ENCODE assay signal across 26 cellular contexts in the genomic region with DNA sequence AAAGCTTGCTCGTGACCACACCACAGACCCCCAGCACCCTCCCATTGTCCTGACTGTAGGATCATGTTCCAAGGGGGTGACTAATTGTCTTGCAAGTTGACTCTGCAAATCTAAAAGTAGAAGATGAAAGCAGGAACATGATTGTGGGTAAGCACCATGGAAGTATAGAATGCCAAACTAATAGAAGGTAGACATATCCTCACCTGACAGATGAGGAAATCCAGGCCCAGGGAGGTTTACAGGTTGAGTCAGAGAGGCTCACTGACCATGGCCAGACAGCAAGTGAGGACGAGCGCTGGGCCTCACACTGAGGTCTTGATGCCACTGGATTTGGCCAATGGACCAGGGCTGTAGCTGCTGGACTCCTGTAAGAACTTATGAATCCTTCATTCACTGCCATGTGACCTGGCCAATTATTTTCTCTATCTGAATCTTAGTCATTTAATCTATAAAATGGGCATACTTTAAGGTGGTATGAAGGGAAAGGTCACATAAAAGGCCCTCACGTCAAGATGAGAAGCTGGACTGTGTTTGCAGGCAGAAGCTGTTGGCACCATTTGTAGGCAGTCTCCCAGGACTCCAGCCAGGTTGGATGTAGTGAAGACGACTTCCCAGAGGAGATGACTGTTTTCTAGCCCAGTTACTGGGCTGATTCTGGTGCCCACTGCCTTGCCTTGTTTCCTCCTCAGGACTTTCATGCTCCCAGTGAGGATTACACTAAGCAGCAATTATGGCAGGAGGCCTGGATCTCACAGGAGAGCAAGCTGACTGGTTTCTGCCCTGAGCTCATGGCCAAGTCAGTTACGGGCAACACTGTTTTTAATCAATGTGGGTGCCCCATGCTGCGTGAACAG. TPM values are rescaled to one million over a fixed set of nuclear protein-coding genes. Genes with fewer than 3 reads are reported as not detected.
"Had no signal": no experiment of that assay in that cellular context is flagged by ENCODE, and none has a peak within 500 bp of the region (broad histone marks: within the 10 kb centered on the region; RNA-seq: fewer than 3 reads in every experiment).

No MANE protein-coding gene starts in this region.

- H3K36me3 ChIP-seq: gastrocnemius medialis, heart left ventricle, neutrophil, sigmoid colon, tibial artery had no signal

- H3K4me3 ChIP-seq: gastrocnemius medialis, heart left ventricle, hepatocyte, lung, mucosa of descending colon, sigmoid colon, testis, tibial artery had no signal

- H3K9me3 ChIP-seq: gastrocnemius medialis, heart left ventricle, mucosa of descending colon, neutrophil, sigmoid colon, testis, tibial artery had no signal

- DNase-seq: cortex of kidney; foreskin fibroblast; gastrocnemius medialis; heart left ventricle; kidney glomerular epithelial cell; mucosa of descending colon; naive B cell; sigmoid colon; stimulated activated CD4-positive, alpha-beta T cell treated with anti-CD3 and anti-CD28 coated beads, Interleukin-4, amount 100 ng/mL, for 4 hours; stimulated activated naive CD8-positive, alpha-beta T cell treated with anti-CD3 and anti-CD28 coated beads, Interleukin-15, Interleukin-2, amounts not matched to agents 100 U/mL and 50 U/mL, for 24 hours; substantia nigra; testis; tibial artery had no signal

- H3K27me3 ChIP-seq: gastrocnemius medialis, heart left ventricle, hepatocyte, neutrophil, sigmoid colon, testis, tibial artery had no signal

- H3K27ac ChIP-seq: gastrocnemius medialis, heart left ventricle, hepatocyte, neutrophil, parathyroid adenoma, testis, tibial artery had no signal

- H3K4me1 ChIP-seq: heart left ventricle, parathyroid adenoma, testis, tibial artery had no signal

RNA-seq across cellular contexts. Expression of gene GAB4, which starts 54.6 kb away (rescaled TPM):
- total RNA-seq: dermis microvascular lymphatic vessel endothelial cell; gastrocnemius medialis; heart left ventricle; hepatocyte; liver; lung; mesothelial cell of epicardium; mucosa of descending colon; natural killer cell treated with Interleukin-12 subunit alpha and Interleukin-12 subunit beta and Interleukin-15 and Interleukin-18, amount 100 ng/mL, for 72 hours; neural crest cell; omental fat pad; progenitor cell of endocrine pancreas; skeletal muscle tissue; urinary bladder had no signal
